Comparison of ENCODE assay signal across 8 cellular contexts in genomic region chr19:13101590-13102415, GRCh38. TPM values are rescaled to one million over a fixed set of nuclear protein-coding genes. Genes with fewer than 3 reads are reported as not detected.
DNase-seq lines count a peak whose midpoint lies in the region; ATAC-seq and TF ChIP-seq lines count a peak whose summit lies in the region.

No MANE protein-coding gene starts in this region.

- no peaks in the 10 kb centered on the region for H4K20me1 ChIP-seq in DND-41 (ENCODE audit: insufficient read depth, low read length)

- H3K79me2 ChIP-seq in DND-41 (ENCODE audit: insufficient read depth, low read length), result no peaks in the 10 kb centered on the region

- peak overlapping the region; percentile 44; the same call in 1 of the 2 replicates for H3K9ac ChIP-seq in DND-41 (ENCODE audit: low read depth, low read length)

- H3K4me3 ChIP-seq in DND-41 (ENCODE audit: low read depth in 1 of 2, low read length in 2 of 2) (peak overlapping the region in 1 of 2 experiments; percentile 48; a peak in 2 of 4 replicates), Peyer's patch (peak overlapping the region; percentile 47 to 66 (median 54)), esophagus squamous epithelium (peak overlapping the region; percentile 23 to 65 (median 50)), prostate gland (peak overlapping the region; percentile 14 to 24)

- TF ChIP-seq CTCF in DND-41 (IDR thresholded peaks at IDR 0.05; ENCODE audit: borderline replicate concordance, extremely low read depth, low read length, poor library complexity, severe bottlenecking) (no peak), Peyer's patch (IDR thresholded peaks at IDR 0.05) (no peak), esophagus squamous epithelium (IDR thresholded peaks at IDR 0.05) (no peak), prostate gland (IDR thresholded peaks at IDR 0.05) (no peak)

- H3K27ac ChIP-seq in DND-41 (ENCODE audit: low read length) (no peak overlapping the region), Peyer's patch (peak overlapping the region; percentile 65 to 92 (median 80)), esophagus squamous epithelium (peak overlapping the region; percentile 61 to 94 (median 92)), prostate gland (peak overlapping the region; percentile 66 to 69)

- ATAC-seq in DND-41 (ENCODE audit: insufficient read depth, low read depth), result no peak
- ATAC-seq in GM18861 (IDR thresholded peaks at IDR 0.05; ENCODE audit: unreplicated experiment), result no peak
- ATAC-seq in GM19324 (IDR thresholded peaks at IDR 0.05; ENCODE audit: low FRiP score, unreplicated experiment), result no peak
- no peak for ATAC-seq in GM21786 (IDR thresholded peaks at IDR 0.05; ENCODE audit: unreplicated experiment)

- H3K4me2 ChIP-seq in DND-41 (ENCODE audit: insufficient read depth, low read length), result peak overlapping the region; percentile 55

- H3K4me1 ChIP-seq in DND-41 (ENCODE audit: insufficient read depth, low read length) (peaks cover 36% of the 10 kb centered on the region), Peyer's patch (peaks cover 3 to 58% (median 32%) of the 10 kb centered on the region in 4 donors), esophagus squamous epithelium (peaks cover 32 to 83% (median 41%) of the 10 kb centered on the region in 3 donors), prostate gland (replicated peaks) (peaks cover 9% of the 10 kb centered on the region)

- H3K36me3 ChIP-seq in DND-41 (ENCODE audit: insufficient read depth, low read length) (no peaks in the 10 kb centered on the region; the same call in 1 of the 2 replicates), Peyer's patch (no peaks in the 10 kb centered on the region), esophagus squamous epithelium (peaks cover 0 to 18% (median 0%) of the 10 kb centered on the region in 3 donors), prostate gland (no peaks in the 10 kb centered on the region)

- intact Hi-C loops in esophagus squamous epithelium (cut with DNase I), result no loop called here
- intact Hi-C loops in prostate gland (cut with DNase I), result no loop called here

- WGBS in esophagus squamous epithelium, 2 donors, result 38 to 52% methylated on average over 5 to 7 of the region's 7 CpGs
- WGBS in prostate gland, result 79% methylated on average over 7 of the region's 7 CpGs

- DNase-seq in DND-41 (no peak), Peyer's patch (no peak), esophagus squamous epithelium (lab: John Stamatoyannopoulos, UW) (no peak), prostate gland (ENCODE audit: low spot score) (no peak), NCI-H82 treated with DMSO at 0.1 percent for 48 hours (lab: John Stamatoyannopoulos, UW; ENCODE audit: unreplicated experiment) (no peak)

- H2AFZ ChIP-seq in DND-41 (ENCODE audit: low read depth, low read length), result peak overlapping the region; percentile 30; the same call in 1 of the 2 replicates

- TF ChIP-seq POLR2A in Peyer's patch (IDR thresholded peaks at IDR 0.05) (no peak), esophagus squamous epithelium (IDR thresholded peaks at IDR 0.05) (no peak), prostate gland (IDR thresholded peaks at IDR 0.05) (no peak)

- H3K27me3 ChIP-seq in DND-41 (ENCODE audit: insufficient read depth, low read length, poor library complexity) (peaks cover 9% of the 10 kb centered on the region), Peyer's patch (no peaks in the 10 kb centered on the region), esophagus squamous epithelium (peaks cover 0 to 9% (median 0%) of the 10 kb centered on the region in 4 donors), prostate gland (replicated peaks; ENCODE audit: insufficient read depth) (no peaks in the 10 kb centered on the region)

- H3K9me3 ChIP-seq in DND-41 (ENCODE audit: insufficient read depth, low read length, severe bottlenecking) (no peaks in the 10 kb centered on the region), Peyer's patch (no peaks in the 10 kb centered on the region), esophagus squamous epithelium (no peaks in the 10 kb centered on the region), prostate gland (no peaks in the 10 kb centered on the region)

RNA-seq across cellular contexts. Expression of gene LYL1, which starts 0.9 kb away (rescaled TPM):
- total RNA-seq in Peyer's patch (10 to 100 TPM in 1 of 4 donors, 1 to 10 TPM in 3; 1.2 to 21.5 (median 4.9) TPM), esophagus squamous epithelium (10 to 100 TPM in 1 of 4 donors, 1 to 10 TPM in 3; 2.1 to 13.0 (median 3.9) TPM), prostate gland (10 to 100 TPM in 1 of 2 donors, 1 to 10 TPM in 1; 4.6 to 13.3 TPM)

RNA-seq across cellular contexts. Expression of gene TRMT1, which starts 14.7 kb away (rescaled TPM):
- 10 to 100 TPM; 27.1 to 71.8 (median 28.3) TPM for total RNA-seq in Peyer's patch
- total RNA-seq in esophagus squamous epithelium, result 10 to 100 TPM; 19.4 to 42.5 (median 29.0) TPM
- total RNA-seq in prostate gland, result 10 to 100 TPM; 23.3 to 55.4 TPM

RNA-seq across cellular contexts. Expression of gene NACC1, which starts 16.3 kb away (rescaled TPM):
- total RNA-seq in Peyer's patch (10 to 100 TPM; 21.5 to 48.0 (median 37.1) TPM), esophagus squamous epithelium (10 to 100 TPM; 26.7 to 45.5 (median 37.1) TPM), prostate gland (10 to 100 TPM; 52.4 to 91.9 TPM)

RNA-seq across cellular contexts. Expression of gene STX10, which starts 48.4 kb away (rescaled TPM):
- 100 to 1,000 TPM in 2 of 4 donors, 10 to 100 TPM in 2; 78.1 to 199 (median 107) TPM for total RNA-seq in Peyer's patch
- 10 to 100 TPM; 50.3 to 80.4 (median 69.3) TPM for total RNA-seq in esophagus squamous epithelium
- total RNA-seq in prostate gland, result 10 to 100 TPM; 42.5 to 48.6 TPM

RNA-seq across cellular contexts. Expression of gene IER2, which starts 48.4 kb away (rescaled TPM):
- total RNA-seq in Peyer's patch, result 100 to 1,000 TPM in 1 of 4 donors, 10 to 100 TPM in 3; 72.2 to 229 (median 85.6) TPM
- total RNA-seq in esophagus squamous epithelium, result 100 to 1,000 TPM in 1 of 4 donors, 10 to 100 TPM in 3; 46.5 to 118 (median 76.9) TPM
- total RNA-seq in prostate gland, result 10 to 100 TPM; 34.7 to 75.7 TPM
